ENCODE assay signal across 1 cellular context in the genomic region with DNA sequence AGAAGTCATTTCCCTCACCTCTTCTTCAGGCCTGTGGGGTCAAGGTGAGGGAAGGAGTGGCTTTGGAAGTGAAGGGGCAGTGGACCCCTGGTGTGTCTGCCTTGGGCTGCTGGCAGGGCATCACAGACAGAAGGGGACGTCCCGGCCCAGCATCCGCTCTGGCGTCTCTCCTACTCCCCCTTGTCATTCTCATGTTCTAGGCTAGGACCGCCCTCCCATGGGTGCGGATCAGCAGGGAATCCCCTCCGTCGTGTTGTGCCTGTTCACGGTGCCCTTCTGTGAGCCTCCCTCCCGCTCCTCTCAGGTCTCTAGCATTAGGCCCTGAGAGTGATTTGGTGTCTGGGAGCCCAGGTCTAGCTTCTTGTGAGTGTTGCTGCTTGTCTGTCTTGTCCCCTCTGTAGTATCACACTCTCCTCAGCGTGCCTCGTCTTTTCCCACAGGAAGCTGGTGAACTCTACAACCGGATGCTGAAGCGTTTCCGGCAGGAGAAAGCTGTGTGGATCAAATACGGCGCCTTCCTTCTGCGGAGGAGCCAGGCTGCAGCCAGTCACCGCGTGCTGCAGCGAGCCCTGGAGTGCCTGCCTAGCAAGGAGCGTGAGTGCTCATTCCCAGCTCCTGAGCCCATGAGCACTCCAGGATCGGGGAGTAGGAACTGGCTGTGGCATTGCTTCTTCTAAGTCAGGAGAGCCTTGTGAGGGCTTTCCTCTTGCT.
TF ChIP-seq lines count a peak whose summit lies in the region.

No MANE protein-coding gene starts in this region.

TF ChIP-seq in GM12878, 131 proteins besides CTCF, POLR2A, EP300 and RAD21:
- TF ChIP-seq SUPT20H (IDR thresholded peaks at IDR 0.05; ENCODE audit: borderline replicate concordance, control insufficient read depth, low read depth, low read length): no peak
- no peak for TF ChIP-seq MXI1 (IDR thresholded peaks at IDR 0.05; ENCODE audit: low read depth, low read length)
- TF ChIP-seq ZNF592 (IDR thresholded peaks at IDR 0.05): no peak
- TF ChIP-seq HDAC2 (IDR thresholded peaks at IDR 0.05): no peak
- TF ChIP-seq CREB1 (IDR thresholded peaks at IDR 0.05; ENCODE audit: low read depth): no peak
- no peak for TF ChIP-seq GATAD2B (conservative IDR thresholded peaks at IDR 0.05; ENCODE audit: low read depth)
- no peak for TF ChIP-seq ZNF274 (IDR thresholded peaks at IDR 0.05; ENCODE audit: insufficient read depth, insufficient read length)
- no peak for TF ChIP-seq POLR2AphosphoS5 (IDR thresholded peaks at IDR 0.05; ENCODE audit: low read length)
- TF ChIP-seq, protein P1, sequence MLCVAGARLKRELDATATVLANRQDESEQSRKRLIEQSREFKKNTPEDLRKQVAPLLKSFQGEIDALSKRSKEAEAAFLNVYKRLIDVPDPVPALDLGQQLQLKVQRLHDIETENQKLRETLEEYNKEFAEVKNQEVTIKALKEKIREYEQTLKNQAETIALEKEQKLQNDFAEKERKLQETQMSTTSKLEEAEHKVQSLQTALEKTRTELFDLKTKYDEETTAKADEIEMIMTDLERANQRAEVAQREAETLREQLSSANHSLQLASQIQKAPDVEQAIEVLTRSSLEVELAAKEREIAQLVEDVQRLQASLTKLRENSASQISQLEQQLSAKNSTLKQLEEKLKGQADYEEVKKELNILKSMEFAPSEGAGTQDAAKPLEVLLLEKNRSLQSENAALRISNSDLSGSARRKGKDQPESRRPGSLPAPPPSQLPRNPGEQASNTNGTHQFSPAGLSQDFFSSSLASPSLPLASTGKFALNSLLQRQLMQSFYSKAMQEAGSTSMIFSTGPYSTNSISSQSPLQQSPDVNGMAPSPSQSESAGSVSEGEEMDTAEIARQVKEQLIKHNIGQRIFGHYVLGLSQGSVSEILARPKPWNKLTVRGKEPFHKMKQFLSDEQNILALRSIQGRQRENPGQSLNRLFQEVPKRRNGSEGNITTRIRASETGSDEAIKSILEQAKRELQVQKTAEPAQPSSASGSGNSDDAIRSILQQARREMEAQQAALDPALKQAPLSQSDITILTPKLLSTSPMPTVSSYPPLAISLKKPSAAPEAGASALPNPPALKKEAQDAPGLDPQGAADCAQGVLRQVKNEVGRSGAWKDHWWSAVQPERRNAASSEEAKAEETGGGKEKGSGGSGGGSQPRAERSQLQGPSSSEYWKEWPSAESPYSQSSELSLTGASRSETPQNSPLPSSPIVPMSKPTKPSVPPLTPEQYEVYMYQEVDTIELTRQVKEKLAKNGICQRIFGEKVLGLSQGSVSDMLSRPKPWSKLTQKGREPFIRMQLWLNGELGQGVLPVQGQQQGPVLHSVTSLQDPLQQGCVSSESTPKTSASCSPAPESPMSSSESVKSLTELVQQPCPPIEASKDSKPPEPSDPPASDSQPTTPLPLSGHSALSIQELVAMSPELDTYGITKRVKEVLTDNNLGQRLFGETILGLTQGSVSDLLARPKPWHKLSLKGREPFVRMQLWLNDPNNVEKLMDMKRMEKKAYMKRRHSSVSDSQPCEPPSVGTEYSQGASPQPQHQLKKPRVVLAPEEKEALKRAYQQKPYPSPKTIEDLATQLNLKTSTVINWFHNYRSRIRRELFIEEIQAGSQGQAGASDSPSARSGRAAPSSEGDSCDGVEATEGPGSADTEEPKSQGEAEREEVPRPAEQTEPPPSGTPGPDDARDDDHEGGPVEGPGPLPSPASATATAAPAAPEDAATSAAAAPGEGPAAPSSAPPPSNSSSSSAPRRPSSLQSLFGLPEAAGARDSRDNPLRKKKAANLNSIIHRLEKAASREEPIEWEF (IDR thresholded peaks at IDR 0.05; ENCODE audit: insufficient replicate concordance, low read depth, low read length): no peak
- TF ChIP-seq IKZF2 (IDR thresholded peaks at IDR 0.05): no peak
- TF ChIP-seq KLF5 (IDR thresholded peaks at IDR 0.05; ENCODE audit: partially characterized antibody): no peak
- TF ChIP-seq, protein P2, sequence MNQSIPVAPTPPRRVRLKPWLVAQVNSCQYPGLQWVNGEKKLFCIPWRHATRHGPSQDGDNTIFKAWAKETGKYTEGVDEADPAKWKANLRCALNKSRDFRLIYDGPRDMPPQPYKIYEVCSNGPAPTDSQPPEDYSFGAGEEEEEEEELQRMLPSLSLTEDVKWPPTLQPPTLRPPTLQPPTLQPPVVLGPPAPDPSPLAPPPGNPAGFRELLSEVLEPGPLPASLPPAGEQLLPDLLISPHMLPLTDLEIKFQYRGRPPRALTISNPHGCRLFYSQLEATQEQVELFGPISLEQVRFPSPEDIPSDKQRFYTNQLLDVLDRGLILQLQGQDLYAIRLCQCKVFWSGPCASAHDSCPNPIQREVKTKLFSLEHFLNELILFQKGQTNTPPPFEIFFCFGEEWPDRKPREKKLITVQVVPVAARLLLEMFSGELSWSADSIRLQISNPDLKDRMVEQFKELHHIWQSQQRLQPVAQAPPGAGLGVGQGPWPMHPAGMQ (IDR thresholded peaks at IDR 0.05; ENCODE audit: borderline replicate concordance): no peak
- no peak for TF ChIP-seq IRF3 (IDR thresholded peaks at IDR 0.05)
- no peak for TF ChIP-seq RELB (IDR thresholded peaks at IDR 0.05; ENCODE audit: low read depth)
- TF ChIP-seq SKIL (IDR thresholded peaks at IDR 0.05; ENCODE audit: low read depth, poor library complexity, severe bottlenecking): no peak
- TF ChIP-seq, protein P3, sequence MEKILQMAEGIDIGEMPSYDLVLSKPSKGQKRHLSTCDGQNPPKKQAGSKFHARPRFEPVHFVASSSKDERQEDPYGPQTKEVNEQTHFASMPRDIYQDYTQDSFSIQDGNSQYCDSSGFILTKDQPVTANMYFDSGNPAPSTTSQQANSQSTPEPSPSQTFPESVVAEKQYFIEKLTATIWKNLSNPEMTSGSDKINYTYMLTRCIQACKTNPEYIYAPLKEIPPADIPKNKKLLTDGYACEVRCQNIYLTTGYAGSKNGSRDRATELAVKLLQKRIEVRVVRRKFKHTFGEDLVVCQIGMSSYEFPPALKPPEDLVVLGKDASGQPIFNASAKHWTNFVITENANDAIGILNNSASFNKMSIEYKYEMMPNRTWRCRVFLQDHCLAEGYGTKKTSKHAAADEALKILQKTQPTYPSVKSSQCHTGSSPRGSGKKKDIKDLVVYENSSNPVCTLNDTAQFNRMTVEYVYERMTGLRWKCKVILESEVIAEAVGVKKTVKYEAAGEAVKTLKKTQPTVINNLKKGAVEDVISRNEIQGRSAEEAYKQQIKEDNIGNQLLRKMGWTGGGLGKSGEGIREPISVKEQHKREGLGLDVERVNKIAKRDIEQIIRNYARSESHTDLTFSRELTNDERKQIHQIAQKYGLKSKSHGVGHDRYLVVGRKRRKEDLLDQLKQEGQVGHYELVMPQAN (conservative IDR thresholded peaks at IDR 0.05): no peak
- TF ChIP-seq ZNF24 (IDR thresholded peaks at IDR 0.05): no peak
- TF ChIP-seq RUNX3 (IDR thresholded peaks at IDR 0.05; ENCODE audit: low read length): no peak
- no peak for TF ChIP-seq ESRRA (IDR thresholded peaks at IDR 0.05; ENCODE audit: low read length)
